ENCODE assay signal across 10 cellular contexts in genomic region chr6:16278048-16278724, GRCh38. TPM values are rescaled to one million over a fixed set of nuclear protein-coding genes. Genes with fewer than 3 reads are reported as not detected.
DNase-seq lines count a peak whose midpoint lies in the region; ATAC-seq and TF ChIP-seq lines count a peak whose summit lies in the region.
"Had no signal": no experiment of that assay in that cellular context is flagged by ENCODE, and none has a peak within 500 bp of the region (broad histone marks: within the 10 kb centered on the region; RNA-seq: fewer than 3 reads in every experiment).

No MANE protein-coding gene starts in this region.

- H3K27me3 ChIP-seq in HUES48 (ENCODE audit: control insufficient read depth, insufficient read depth, low read length): no peaks in the 10 kb centered on the region
- no peaks in the 10 kb centered on the region for H3K27me3 ChIP-seq in hepatocyte
- no peaks in the 10 kb centered on the region for H3K27me3 ChIP-seq in smooth muscle cell (ENCODE audit: low read depth)
- no peaks in the 10 kb centered on the region for H3K27me3 ChIP-seq in colonic mucosa

- peak overlapping the region; percentile 66 for H3K4me2 ChIP-seq in hepatocyte
- peak overlapping the region; percentile 79 for H3K4me2 ChIP-seq in smooth muscle cell
- H3K4me2 ChIP-seq in OCI-LY7 (ENCODE audit: low read length): no peak overlapping the region

- H3K9ac ChIP-seq in HUES48 (ENCODE audit: low read depth, low read length) (no peak overlapping the region), smooth muscle cell (ENCODE audit: low read depth) (no peak overlapping the region), colonic mucosa (ENCODE audit: low read depth in 2 of 2, low read length in 2 of 2) (no peak overlapping the region)

- DNase-seq in hepatocyte (ENCODE audit: low spot score) (peak; percentile 58), smooth muscle cell (lab: John Stamatoyannopoulos, UW; ENCODE audit: unreplicated experiment) (no peak), NCI-H2171 treated with DMSO at 0.1 percent for 48 hours (lab: John Stamatoyannopoulos, UW) (no peak), OCI-LY7 (ENCODE audit: low spot score) (no peak), colonic mucosa (no peak)
- DNase-seq: activated CD4-positive, alpha-beta T cell treated with anti-CD3 and anti-CD28 coated beads for 4 hours had no signal

- H3K9me2 ChIP-seq in hepatocyte (replicated peaks; ENCODE audit: insufficient read depth) (no peaks in the 10 kb centered on the region), OCI-LY7 (ENCODE audit: insufficient read depth, low read length) (no peaks in the 10 kb centered on the region)

- H3K36me3 ChIP-seq in HUES48 (ENCODE audit: control insufficient read depth, insufficient read depth, low read length): no peaks in the 10 kb centered on the region
- H3K36me3 ChIP-seq in hepatocyte (replicated peaks; ENCODE audit: insufficient read depth, low read depth): no peaks in the 10 kb centered on the region
- H3K36me3 ChIP-seq in smooth muscle cell (ENCODE audit: low read depth): no peaks in the 10 kb centered on the region
- H3K36me3 ChIP-seq in OCI-LY7 (ENCODE audit: insufficient read depth, low read length): no peaks in the 10 kb centered on the region
- H3K36me3 ChIP-seq in colonic mucosa: no peaks in the 10 kb centered on the region

- H3K36me3 Mint-ChIP-seq in activated T-helper 17 cell treated with anti-CD3 and anti-CD28 coated beads, Interleukin-2, amount 50 U/mL, for 72 hours (ENCODE audit: low read depth): no peaks in the 10 kb centered on the region
- H3K36me3 Mint-ChIP-seq: stimulated activated memory B cell treated with anti-CD40 and anti-IgM and Interleukin-4, amounts not matched to agents 10 μg/mL and 1 μg/mL and 100 μg/mL, for 72 hours had no signal

- H3K9me3 ChIP-seq in HUES48 (ENCODE audit: control insufficient read depth, insufficient read depth, low read length) (no peaks in the 10 kb centered on the region), hepatocyte (ENCODE audit: low read depth) (no peaks in the 10 kb centered on the region), smooth muscle cell (replicated peaks; ENCODE audit: low read depth) (no peaks in the 10 kb centered on the region), OCI-LY7 (ENCODE audit: low read length) (no peaks in the 10 kb centered on the region), colonic mucosa (no peaks in the 10 kb centered on the region)

- H3K9me3 Mint-ChIP-seq in activated T-helper 17 cell treated with anti-CD3 and anti-CD28 coated beads, Interleukin-2, amount 50 U/mL, for 72 hours: no peaks in the 10 kb centered on the region
- H3K9me3 Mint-ChIP-seq: stimulated activated memory B cell treated with anti-CD40 and anti-IgM and Interleukin-4, amounts not matched to agents 10 μg/mL and 1 μg/mL and 100 μg/mL, for 72 hours had no signal

- POLR2A ChIA-PET in OCI-LY7 (lab: Charles Lee): no interaction called here

- WGBS in hepatocyte (ENCODE audit: low lambda C conversion rate, missing lambda C conversion rate): 75% methylated on average over 10 of the region's 10 CpGs
- WGBS in smooth muscle cell (ENCODE audit: low lambda C conversion rate): 78% methylated on average over 10 of the region's 10 CpGs

- H3F3A ChIP-seq in smooth muscle cell (ENCODE audit: low read depth): no peaks in the 10 kb centered on the region

- CTCF ChIA-PET in OCI-LY7 (lab: Charles Lee; ENCODE audit: unreplicated experiment): no interaction called here

- TF ChIP-seq CTCF in hepatocyte (IDR thresholded peaks at IDR 0.05; ENCODE audit: poor library complexity) (no peak), smooth muscle cell (IDR thresholded peaks at IDR 0.05; ENCODE audit: borderline replicate concordance, insufficient read depth, poor library complexity, severe bottlenecking) (no peak), OCI-LY7 (conservative IDR thresholded peaks at IDR 0.05; ENCODE audit: low read length) (no peak), colonic mucosa (IDR thresholded peaks at IDR 0.05) (no peak)

- H3K4me3 ChIP-seq in HUES48 (ENCODE audit: low read depth, low read length) (no peak overlapping the region), hepatocyte (no peak overlapping the region), smooth muscle cell (no peak overlapping the region), OCI-LY7 (ENCODE audit: low read depth, low read length, poor library complexity, severe bottlenecking) (no peak overlapping the region), colonic mucosa (no peak overlapping the region)

- H3K4me1 ChIP-seq in HUES48 (ENCODE audit: control insufficient read depth, insufficient read depth, low read length) (0 out of 2 replicates have a peak, but pooled peaks cover 3% of the 10 kb centered on the region), hepatocyte (ENCODE audit: insufficient read depth) (peaks cover 27% of the 10 kb centered on the region), smooth muscle cell (ENCODE audit: low read depth) (peaks cover 12% of the 10 kb centered on the region), OCI-LY7 (ENCODE audit: insufficient read depth, low read length, poor library complexity, severe bottlenecking) (no peaks in the 10 kb centered on the region), colonic mucosa (no peaks in the 10 kb centered on the region)

- peaks cover 5% of the 10 kb centered on the region for H3K27me3 Mint-ChIP-seq in activated T-helper 17 cell treated with anti-CD3 and anti-CD28 coated beads, Interleukin-2, amount 50 U/mL, for 72 hours

- no TSS peak for BruUV-seq in OCI-LY7 (replicated peaks; lab: Mats Ljungman, UMichigan)

- H4K20me1 ChIP-seq in hepatocyte (ENCODE audit: insufficient read depth, poor library complexity, severe bottlenecking) (no peaks in the 10 kb centered on the region), smooth muscle cell (ENCODE audit: low read depth) (no peaks in the 10 kb centered on the region), OCI-LY7 (ENCODE audit: insufficient read depth, low read length) (no peaks in the 10 kb centered on the region)

- H3K79me2 ChIP-seq in hepatocyte (no peaks in the 10 kb centered on the region), smooth muscle cell (ENCODE audit: low read depth) (no peaks in the 10 kb centered on the region), OCI-LY7 (ENCODE audit: insufficient read depth, low read depth, low read length) (no peaks in the 10 kb centered on the region)

- peak overlapping the region; percentile 36 for H3K27ac ChIP-seq in HUES48 (ENCODE audit: low read depth, low read length)
- peak overlapping the region; percentile 92 for H3K27ac ChIP-seq in hepatocyte
- H3K27ac ChIP-seq in smooth muscle cell (ENCODE audit: low read depth): peak overlapping the region; percentile 34
- no peak overlapping the region for H3K27ac ChIP-seq in OCI-LY7 (ENCODE audit: low read depth, low read length, poor library complexity, severe bottlenecking)
- H3K27ac ChIP-seq in colonic mucosa: no peak overlapping the region

- H3K27ac Mint-ChIP-seq in activated T-helper 17 cell treated with anti-CD3 and anti-CD28 coated beads, Interleukin-2, amount 50 U/mL, for 72 hours: peak overlapping the region; percentile 25
- H3K27ac Mint-ChIP-seq: stimulated activated memory B cell treated with anti-CD40 and anti-IgM and Interleukin-4, amounts not matched to agents 10 μg/mL and 1 μg/mL and 100 μg/mL, for 72 hours had no signal

- ATAC-seq in activated T-helper 17 cell treated with anti-CD3 and anti-CD28 coated beads, Interleukin-2, amount 50 U/mL, for 72 hours (replicated peaks): no peak
- ATAC-seq in HG02571 (IDR thresholded peaks at IDR 0.05; ENCODE audit: unreplicated experiment): no peak

- intact Hi-C loops in OCI-LY7 (cut with micrococcal nuclease; ENCODE audit: unreplicated experiment): no loop called here
- intact Hi-C loops in colonic mucosa (cut with DNase I): no loop called here

- no peak overlapping the region for H3K4me3 Mint-ChIP-seq in activated T-helper 17 cell treated with anti-CD3 and anti-CD28 coated beads, Interleukin-2, amount 50 U/mL, for 72 hours
- H3K4me3 Mint-ChIP-seq: stimulated activated memory B cell treated with anti-CD40 and anti-IgM and Interleukin-4, amounts not matched to agents 10 μg/mL and 1 μg/mL and 100 μg/mL, for 72 hours had no signal

- H3K4me1 Mint-ChIP-seq in activated T-helper 17 cell treated with anti-CD3 and anti-CD28 coated beads, Interleukin-2, amount 50 U/mL, for 72 hours: peaks cover 12% of the 10 kb centered on the region

- H2AFZ ChIP-seq in hepatocyte (no peak overlapping the region), smooth muscle cell (ENCODE audit: low read depth) (no peak overlapping the region), OCI-LY7 (ENCODE audit: low read length) (no peak overlapping the region)

RNA-seq across cellular contexts. Expression of gene GMPR, which starts 39.8 kb away (rescaled TPM):
- under 1 TPM in 1 of 2 donors, not detected in 1; 0.30 TPM for total RNA-seq in activated T-helper 17 cell treated with anti-CD3 and anti-CD28 coated beads, Interleukin-2, amount 50 U/mL, for 72 hours
- 6.1 and 8.7 TPM in 2 replicates for total RNA-seq in hepatocyte
- 16.5 and 16.6 TPM in 2 replicates for polyA plus RNA-seq in hepatocyte
- total RNA-seq in smooth muscle cell: 1.3 TPM in 1 of 2 replicates, not detected in the other
- 0.74 and 2.6 TPM in 2 replicates for polyA plus RNA-seq in smooth muscle cell
- not detected in 2 replicates for total RNA-seq in OCI-LY7 (2014; rRNA removed; shearing (Covaris generic))
- not detected in 2 replicates for total RNA-seq in OCI-LY7 (2022)
- 1 to 10 TPM; 3.4 to 4.7 TPM for total RNA-seq in colonic mucosa

Comparison
In these comparisons a context has a peak if more than half of its experiments do, and no peak if none do; other contexts are left out.
1. H3K27ac ChIP-seq: peak in HUES48 (single experiment), hepatocyte (single experiment) and smooth muscle cell (single experiment); none in OCI-LY7 (single experiment) and colonic mucosa (single experiment).